ENCODE assay signal across 23 cellular contexts in genomic region chr3:4411236-4411635, GRCh38. TPM values are rescaled to one million over a fixed set of nuclear protein-coding genes. Genes with fewer than 3 reads are reported as not detected.
DNase-seq lines count a peak whose midpoint lies in the region; ATAC-seq lines count a peak whose summit lies in the region.
"Had no signal": no experiment of that assay in that cellular context is flagged by ENCODE, and none has a peak within 500 bp of the region (broad histone marks: within the 10 kb centered on the region; RNA-seq: fewer than 3 reads in every experiment).

No MANE protein-coding gene starts in this region.

- CTCF ChIA-PET in activated naive CD4-positive, alpha-beta T cell treated with anti-CD3 and anti-CD28 coated beads for 36 hours (lab: Charles Lee) = interaction anchor here (0.7 to 1.0 kb wide), 2 partner anchors 9 to 60 kb away, joined by 3 to 7 read pairs; no protein-coding TSS in a partner anchor
- CTCF ChIA-PET in activated naive CD4-positive, alpha-beta T cell treated with anti-CD3 and anti-CD28 coated beads, Interleukin-2, amount 10 ng/mL, durations not matched to agents 7 days and 5 days (lab: Charles Lee) = interaction anchor here (0.7 to 0.9 kb wide), 2 partner anchors 9 to 60 kb away, joined by 4 read pairs; no protein-coding TSS in a partner anchor

- peak; percentile 28 for ATAC-seq in GM18868 (IDR thresholded peaks at IDR 0.05; ENCODE audit: unreplicated experiment)
- peak; percentile 37 for ATAC-seq in HG02852 (IDR thresholded peaks at IDR 0.05; ENCODE audit: unreplicated experiment)

- no peaks in the 10 kb centered on the region for H3K27me3 ChIP-seq in SJCRH30
- H3K27me3 ChIP-seq: BLaER1 had no signal

- H3K4me3 ChIP-seq in SJCRH30 = no peak overlapping the region
- H3K4me3 ChIP-seq: BLaER1, PC-9 had no signal

- intact Hi-C loops in activated naive CD4-positive, alpha-beta T cell treated with anti-CD3 and anti-CD28 coated beads for 36 hours (cut with micrococcal nuclease) = loop anchor here (2.0 kb wide), 1 partner anchor 174 kb away; no protein-coding TSS in a partner anchor
- intact Hi-C loops in activated T-helper 2 cell treated with anti-CD3 and anti-CD28 coated beads, Interferon-gamma antibody, Interleukin-2, Interleukin-4, amounts not matched to agents 10 μg/mL and 5 μg/mL and 100 μg/mL, durations not matched to agents 14 hours and 24 hours and 36 hours (cut with micrococcal nuclease) = no loop called here

- H3K4me1 Mint-ChIP-seq in activated naive CD4-positive, alpha-beta T cell treated with anti-CD3 and anti-CD28 coated beads for 36 hours (ENCODE audit: low read depth) = peaks cover 24% of the 10 kb centered on the region
- peaks cover 18% of the 10 kb centered on the region for H3K4me1 Mint-ChIP-seq in activated naive CD4-positive, alpha-beta T cell treated with anti-CD3 and anti-CD28 coated beads, Interleukin-2, amount 10 ng/mL, durations not matched to agents 7 days and 5 days
- peaks cover 58% of the 10 kb centered on the region for H3K4me1 Mint-ChIP-seq in activated T-helper 2 cell treated with anti-CD3 and anti-CD28 coated beads, Interferon-gamma antibody, Interleukin-2, Interleukin-4, amounts not matched to agents 10 μg/mL and 5 μg/mL and 100 μg/mL, durations not matched to agents 14 hours and 24 hours and 36 hours (ENCODE audit: low read depth)

- no peak overlapping the region for H3K27ac Mint-ChIP-seq in activated naive CD4-positive, alpha-beta T cell treated with anti-CD3 and anti-CD28 coated beads for 36 hours
- no peak overlapping the region for H3K27ac Mint-ChIP-seq in activated naive CD4-positive, alpha-beta T cell treated with anti-CD3 and anti-CD28 coated beads, Interleukin-2, amount 10 ng/mL, durations not matched to agents 7 days and 5 days
- peak overlapping the region; percentile 70 for H3K27ac Mint-ChIP-seq in activated T-helper 2 cell treated with anti-CD3 and anti-CD28 coated beads, Interferon-gamma antibody, Interleukin-2, Interleukin-4, amounts not matched to agents 10 μg/mL and 5 μg/mL and 100 μg/mL, durations not matched to agents 14 hours and 24 hours and 36 hours
- H3K27ac Mint-ChIP-seq: CD4-positive, alpha-beta T cell had no signal

- no peaks in the 10 kb centered on the region for H3K9me3 ChIP-seq in SJCRH30 (replicated peaks)
- H3K9me3 ChIP-seq: BLaER1, SK-N-SH had no signal

- no peaks in the 10 kb centered on the region for H3K9me3 Mint-ChIP-seq in activated naive CD4-positive, alpha-beta T cell treated with anti-CD3 and anti-CD28 coated beads for 36 hours
- H3K9me3 Mint-ChIP-seq in activated naive CD4-positive, alpha-beta T cell treated with anti-CD3 and anti-CD28 coated beads, Interleukin-2, amount 10 ng/mL, durations not matched to agents 7 days and 5 days = no peaks in the 10 kb centered on the region
- H3K9me3 Mint-ChIP-seq in activated T-helper 2 cell treated with anti-CD3 and anti-CD28 coated beads, Interferon-gamma antibody, Interleukin-2, Interleukin-4, amounts not matched to agents 10 μg/mL and 5 μg/mL and 100 μg/mL, durations not matched to agents 14 hours and 24 hours and 36 hours = no peaks in the 10 kb centered on the region
- H3K9me3 Mint-ChIP-seq: CD4-positive, alpha-beta T cell had no signal

- peak; percentile 16 for DNase-seq in activated naive CD4-positive, alpha-beta T cell treated with anti-CD3 and anti-CD28 coated beads for 36 hours
- no peak for DNase-seq in activated naive CD4-positive, alpha-beta T cell treated with anti-CD3 and anti-CD28 coated beads, Interleukin-2, amount 10 ng/mL, durations not matched to agents 7 days and 5 days
- DNase-seq in activated T-helper 2 cell treated with anti-CD3 and anti-CD28 coated beads, Interferon-gamma antibody, Interleukin-2, Interleukin-4, amounts not matched to agents 10 μg/mL and 5 μg/mL and 100 μg/mL, durations not matched to agents 14 hours and 24 hours and 36 hours (ENCODE audit: low spot score) = no peak
- no peak for DNase-seq in NK-92 treated with Interleukin-12 subunit alpha and Interleukin-12 subunit beta, amount 100 ng/mL, for 24 hours (lab: John Stamatoyannopoulos, UW)
- DNase-seq in SJCRH30 = no peak
- DNase-seq: ACHN; CD4-positive, alpha-beta T cell; COR-L47; DMS79; GOT3; HCEC 1CT; MM.1S; NCI-H1048; NCI-H1417 treated with DMSO at 0.1 percent for 48 hours; NCI-H187; NCI-H446; PC-9; RPMI8226; SHP77 treated with DMSO at 0.1 percent for 48 hours; SK-N-SH had no signal

- no peaks in the 10 kb centered on the region for H3K27me3 Mint-ChIP-seq in activated naive CD4-positive, alpha-beta T cell treated with anti-CD3 and anti-CD28 coated beads for 36 hours (ENCODE audit: low read depth)
- no peaks in the 10 kb centered on the region for H3K27me3 Mint-ChIP-seq in activated naive CD4-positive, alpha-beta T cell treated with anti-CD3 and anti-CD28 coated beads, Interleukin-2, amount 10 ng/mL, durations not matched to agents 7 days and 5 days
- no peaks in the 10 kb centered on the region for H3K27me3 Mint-ChIP-seq in activated T-helper 2 cell treated with anti-CD3 and anti-CD28 coated beads, Interferon-gamma antibody, Interleukin-2, Interleukin-4, amounts not matched to agents 10 μg/mL and 5 μg/mL and 100 μg/mL, durations not matched to agents 14 hours and 24 hours and 36 hours (ENCODE audit: low read depth)
- H3K27me3 Mint-ChIP-seq: CD4-positive, alpha-beta T cell had no signal

- H3K4me1 ChIP-seq in SJCRH30 = peaks cover under 1% of the 10 kb centered on the region
- H3K4me1 ChIP-seq: BLaER1 had no signal

- H3K36me3 Mint-ChIP-seq in activated naive CD4-positive, alpha-beta T cell treated with anti-CD3 and anti-CD28 coated beads for 36 hours (ENCODE audit: low read depth) = peaks cover 13% of the 10 kb centered on the region
- H3K36me3 Mint-ChIP-seq in activated naive CD4-positive, alpha-beta T cell treated with anti-CD3 and anti-CD28 coated beads, Interleukin-2, amount 10 ng/mL, durations not matched to agents 7 days and 5 days = peaks cover 21% of the 10 kb centered on the region
- peaks cover 39% of the 10 kb centered on the region for H3K36me3 Mint-ChIP-seq in activated T-helper 2 cell treated with anti-CD3 and anti-CD28 coated beads, Interferon-gamma antibody, Interleukin-2, Interleukin-4, amounts not matched to agents 10 μg/mL and 5 μg/mL and 100 μg/mL, durations not matched to agents 14 hours and 24 hours and 36 hours (ENCODE audit: low read depth)

- H3K36me3 ChIP-seq in SJCRH30 = no peaks in the 10 kb centered on the region

- H3K4me3 Mint-ChIP-seq in activated naive CD4-positive, alpha-beta T cell treated with anti-CD3 and anti-CD28 coated beads for 36 hours = no peak overlapping the region
- H3K4me3 Mint-ChIP-seq in activated naive CD4-positive, alpha-beta T cell treated with anti-CD3 and anti-CD28 coated beads, Interleukin-2, amount 10 ng/mL, durations not matched to agents 7 days and 5 days = no peak overlapping the region
- no peak overlapping the region for H3K4me3 Mint-ChIP-seq in activated T-helper 2 cell treated with anti-CD3 and anti-CD28 coated beads, Interferon-gamma antibody, Interleukin-2, Interleukin-4, amounts not matched to agents 10 μg/mL and 5 μg/mL and 100 μg/mL, durations not matched to agents 14 hours and 24 hours and 36 hours (ENCODE audit: low read depth)
- H3K4me3 Mint-ChIP-seq: CD4-positive, alpha-beta T cell had no signal

- H3K27ac ChIP-seq in SJCRH30 = no peak overlapping the region
- H3K27ac ChIP-seq: BLaER1, PC-9 had no signal

RNA-seq across cellular contexts. Expression of gene SUMF1, which starts 55.8 kb away (rescaled TPM):
- 1 to 10 TPM; 3.9 to 5.0 TPM for total RNA-seq in activated naive CD4-positive, alpha-beta T cell treated with anti-CD3 and anti-CD28 coated beads for 36 hours
- 6.9 and 7.7 TPM in 2 replicates for total RNA-seq in activated T-helper 2 cell treated with anti-CD3 and anti-CD28 coated beads, Interferon-gamma antibody, Interleukin-2, Interleukin-4, amounts not matched to agents 10 μg/mL and 5 μg/mL and 100 μg/mL, durations not matched to agents 14 hours and 24 hours and 36 hours
- 11.6 and 12.2 TPM in 2 replicates for total RNA-seq in SJCRH30 (2014; rRNA removed; shearing (Covaris generic))
